ENCODE assay signal across 15 cellular contexts in genomic region chr11:78076733-78077403, GRCh38. TPM values are rescaled to one million over a fixed set of nuclear protein-coding genes. Genes with fewer than 3 reads are reported as not detected.
DNase-seq lines count a peak whose midpoint lies in the region; ATAC-seq and TF ChIP-seq lines count a peak whose summit lies in the region.
"Had no signal": no experiment of that assay in that cellular context is flagged by ENCODE, and none has a peak within 500 bp of the region (broad histone marks: within the 10 kb centered on the region; RNA-seq: fewer than 3 reads in every experiment).

No MANE protein-coding gene starts in this region.

- no peak for TF ChIP-seq CTCF in PC-3 (conservative IDR thresholded peaks at IDR 0.05; ENCODE audit: low read depth, low read length)

- intact Hi-C loops in PC-3 (cut with micrococcal nuclease) = no loop called here

- POLR2A ChIA-PET in PC-3 (lab: Charles Lee; ENCODE audit: unreplicated experiment) = no interaction called here

- H3K9ac ChIP-seq in PC-3 (ENCODE audit: low read length) = no peak overlapping the region

- no peak for ATAC-seq in PC-3
- no peak for ATAC-seq in effector memory CD8-positive, alpha-beta T cell (replicated peaks)
- no peak for ATAC-seq in stimulated activated memory B cell treated with anti-CD40 and anti-IgM and Interleukin-4, amounts not matched to agents 10 μg/mL and 1 μg/mL and 100 μg/mL, for 72 hours
- ATAC-seq in GM19395 (IDR thresholded peaks at IDR 0.05; ENCODE audit: unreplicated experiment) = no peak
- ATAC-seq: left ventricle myocardium superior had no signal

- no peaks in the 10 kb centered on the region for H3F3A ChIP-seq in PC-3 (ENCODE audit: low read length, unreplicated experiment)

- CTCF ChIA-PET in PC-3 (lab: Charles Lee) = no interaction called here

- no peaks in the 10 kb centered on the region for H3K27me3 ChIP-seq in PC-3 (ENCODE audit: low read length)

- H2AFZ ChIP-seq in PC-3 (ENCODE audit: low read length) = no peak overlapping the region

- peak overlapping the region; percentile 93 for H3K4me2 ChIP-seq in PC-3 (ENCODE audit: low read length)

- peaks cover 12% of the 10 kb centered on the region for H3K36me3 ChIP-seq in PC-3 (ENCODE audit: low read depth, low read length)

- peak overlapping the region; percentile 14; the same call in 1 of the 2 replicates for H3K4me3 ChIP-seq in PC-3 (ENCODE audit: low read length)

- H3K79me2 ChIP-seq in PC-3 (ENCODE audit: low read length) = peaks cover 75% of the 10 kb centered on the region

- no peaks in the 10 kb centered on the region for H3K9me3 ChIP-seq in PC-3 (ENCODE audit: low read length)

- H3K4me3 Mint-ChIP-seq in effector memory CD8-positive, alpha-beta T cell = peak overlapping the region; percentile 4 to 11
- H3K4me3 Mint-ChIP-seq in stimulated activated memory B cell treated with anti-CD40 and anti-IgM and Interleukin-4, amounts not matched to agents 10 μg/mL and 1 μg/mL and 100 μg/mL, for 72 hours = peak overlapping the region; percentile 1

- no peak overlapping the region for H3K27ac ChIP-seq in PC-3 (ENCODE audit: low read length)
- H3K27ac ChIP-seq: RWPE1 had no signal

- H3K4me1 ChIP-seq in PC-3 (ENCODE audit: insufficient read depth, low read length) = peaks cover 33% of the 10 kb centered on the region

- no peaks in the 10 kb centered on the region for H3K9me3 Mint-ChIP-seq in effector memory CD8-positive, alpha-beta T cell
- H3K9me3 Mint-ChIP-seq in stimulated activated memory B cell treated with anti-CD40 and anti-IgM and Interleukin-4, amounts not matched to agents 10 μg/mL and 1 μg/mL and 100 μg/mL, for 72 hours = no peaks in the 10 kb centered on the region

- BruUV-seq in PC-3 (replicated peaks; lab: Mats Ljungman, UMichigan) = no TSS peak

- peaks cover 37 to 56% of the 10 kb centered on the region in 2 donors for H3K4me1 Mint-ChIP-seq in effector memory CD8-positive, alpha-beta T cell (ENCODE audit: low read depth in 2 of 2)
- peaks cover 63% of the 10 kb centered on the region for H3K4me1 Mint-ChIP-seq in stimulated activated memory B cell treated with anti-CD40 and anti-IgM and Interleukin-4, amounts not matched to agents 10 μg/mL and 1 μg/mL and 100 μg/mL, for 72 hours

- peaks cover 36% of the 10 kb centered on the region for H4K20me1 ChIP-seq in PC-3 (ENCODE audit: low read length)

- H3K27me3 Mint-ChIP-seq in effector memory CD8-positive, alpha-beta T cell = no peaks in the 10 kb centered on the region
- H3K27me3 Mint-ChIP-seq in stimulated activated memory B cell treated with anti-CD40 and anti-IgM and Interleukin-4, amounts not matched to agents 10 μg/mL and 1 μg/mL and 100 μg/mL, for 72 hours = no peaks in the 10 kb centered on the region

- H3K27ac Mint-ChIP-seq in effector memory CD8-positive, alpha-beta T cell = peak overlapping the region; percentile 3 to 68
- H3K27ac Mint-ChIP-seq in stimulated activated memory B cell treated with anti-CD40 and anti-IgM and Interleukin-4, amounts not matched to agents 10 μg/mL and 1 μg/mL and 100 μg/mL, for 72 hours = no peak overlapping the region

- DNase-seq in activated effector memory CD4-positive, alpha-beta T cell treated with anti-CD3 and anti-CD28 coated beads, Interleukin-2, amount 50 U/mL, for 16 hours = peak; percentile 41
- DNase-seq in activated effector memory CD4-positive, alpha-beta T cell treated with Interleukin-2 at 50 U/mL for 16 hours = no peak
- DNase-seq in PC-3 (no peak), ureter (ENCODE audit: low spot score) (no peak), NCI-H345 treated with DMSO at 0.1 percent for 48 hours (lab: John Stamatoyannopoulos, UW; ENCODE audit: unreplicated experiment) (no peak)
- DNase-seq in effector memory CD8-positive, alpha-beta T cell = no peak
- DNase-seq: activated CD8-positive, alpha-beta memory T cell treated with anti-CD3 and anti-CD28 coated beads, Interleukin-2, amount 50 U/mL, for 4 hours; GOT3; left ventricle myocardium superior; NCI-H1092; NCI-H345 had no signal

- no peaks in the 10 kb centered on the region for H3K9me2 ChIP-seq in PC-3 (replicated peaks; ENCODE audit: low read length)

- peaks cover 35% of the 10 kb centered on the region for H3K36me3 Mint-ChIP-seq in effector memory CD8-positive, alpha-beta T cell (ENCODE audit: insufficient read depth)
- H3K36me3 Mint-ChIP-seq in stimulated activated memory B cell treated with anti-CD40 and anti-IgM and Interleukin-4, amounts not matched to agents 10 μg/mL and 1 μg/mL and 100 μg/mL, for 72 hours = peaks cover 13% of the 10 kb centered on the region

RNA-seq across cellular contexts. Expression of gene NDUFC2, which starts 2.8 kb away (rescaled TPM):
- total RNA-seq in PC-3 (2014; rRNA removed) (304 and 322 TPM in 2 replicates), ureter (146 TPM)

RNA-seq across cellular contexts. Expression of gene THRSP, which starts 13.2 kb away (rescaled TPM):
- total RNA-seq in PC-3 (2014; rRNA removed) (not detected in 2 replicates), ureter (not detected)
- total RNA-seq: osteoblast had no signal

RNA-seq across cellular contexts. Expression of gene KCTD14, which starts 53.8 kb away (rescaled TPM):
- 1.6 and 3.6 TPM in 2 replicates for total RNA-seq in PC-3 (2014; rRNA removed)
- total RNA-seq in ureter = 7.6 TPM
